ENCODE assay signal across 30 cellular contexts in the genomic region with DNA sequence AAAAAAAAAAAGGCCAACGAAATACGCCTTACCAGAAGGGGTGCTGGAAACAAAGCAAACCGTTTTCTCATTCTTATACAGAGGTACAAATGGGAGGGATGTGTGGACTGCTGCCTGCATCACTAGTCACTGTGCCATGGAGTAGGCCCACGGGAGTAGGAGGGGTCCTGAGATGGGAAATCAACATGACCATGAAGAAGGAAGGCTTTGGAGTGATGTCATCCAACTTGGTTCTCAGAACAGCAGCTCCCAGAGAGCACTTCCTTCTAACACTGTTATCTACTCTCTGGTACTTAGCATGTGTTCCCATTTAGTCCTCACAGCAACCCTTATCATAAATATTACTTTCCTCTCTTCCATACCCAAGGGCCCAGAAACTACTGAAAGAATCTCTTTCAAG. TPM values are rescaled to one million over a fixed set of nuclear protein-coding genes. Genes with fewer than 3 reads are reported as not detected.
"Had no signal": no experiment of that assay in that cellular context is flagged by ENCODE, and none has a peak within 500 bp of the region (broad histone marks: within the 10 kb centered on the region; RNA-seq: fewer than 3 reads in every experiment).

No MANE protein-coding gene starts in this region.

- H2AFZ ChIP-seq: neural progenitor cell had no signal

- H3K27ac Mint-ChIP-seq: immature natural killer cell; naive B cell; natural killer cell; nephron progenitor cell; neural progenitor cell; progenitor cell of endocrine pancreas; stimulated activated naive CD8-positive, alpha-beta T cell treated with anti-CD3 and anti-CD28 coated beads, Interleukin-15, Interleukin-2, amounts not matched to agents 100 ng/mL and 50 ng/mL, for 24 hours had no signal

- H3K9ac ChIP-seq: neural progenitor cell had no signal

- H3K4me3 ChIP-seq: left lung, lower lobe of right lung, neural progenitor cell, ovary, right atrium auricular region, skin epidermis, suprapubic skin, thoracic aorta, tibial artery, upper lobe of right lung had no signal

- H3K27me3 Mint-ChIP-seq: naive B cell; progenitor cell of endocrine pancreas; stimulated activated naive CD8-positive, alpha-beta T cell treated with anti-CD3 and anti-CD28 coated beads, Interleukin-15, Interleukin-2, amounts not matched to agents 100 ng/mL and 50 ng/mL, for 24 hours had no signal

- H3K9me3 ChIP-seq: left lung, lower lobe of right lung, ovary, right atrium auricular region, suprapubic skin, thoracic aorta, tibial artery, upper lobe of right lung had no signal

- H3K36me3 Mint-ChIP-seq: natural killer cell had no signal

- DNase-seq: hypothalamus; immature natural killer cell; kidney; left colon; left lung; lower lobe of right lung; mammary epithelial cell; mesenchymal stem cell; naive B cell; natural killer cell; nephron progenitor cell; ovary; stimulated activated CD4-positive, alpha-beta T cell treated with anti-CD3 and anti-CD28 coated beads, Interleukin-12 subunit alpha, Interleukin-12 subunit beta, amount 100 ng/mL, for 4 hours; stimulated activated CD4-positive, alpha-beta T cell treated with anti-CD3 and anti-CD28 coated beads, Interleukin-15, amount 100 ng/mL, for 24 hours; stimulated activated CD4-positive, alpha-beta T cell treated with anti-CD3 and anti-CD28 coated beads, Interleukin-2, amount 100 ng/mL, for 24 hours; stimulated activated CD4-positive, alpha-beta T cell treated with anti-CD3 and anti-CD28 coated beads, Interleukin-4, amount 100 ng/mL, for 1 hour; stimulated activated naive CD4-positive, alpha-beta T cell; tibial artery; trophoblast cell; upper lobe of right lung had no signal

- H3K4me2 ChIP-seq: neural progenitor cell had no signal

- H3K9me3 Mint-ChIP-seq: immature natural killer cell; natural killer cell; nephron progenitor cell; neural progenitor cell; stimulated activated naive CD8-positive, alpha-beta T cell treated with anti-CD3 and anti-CD28 coated beads, Interleukin-15, Interleukin-2, amounts not matched to agents 100 ng/mL and 50 ng/mL, for 24 hours had no signal

- FAIRE-seq: islet of Langerhans, kidney, urothelium cell line had no signal

- H3K4me1 Mint-ChIP-seq: nephron progenitor cell had no signal

- H3K4me1 ChIP-seq: left lung, lower lobe of right lung, neural progenitor cell, tibial artery, upper lobe of right lung had no signal

- H3K36me3 ChIP-seq: neural progenitor cell, ovary, right atrium auricular region, thoracic aorta, upper lobe of right lung had no signal

- H3K27ac ChIP-seq: left lung, lower lobe of right lung, neural progenitor cell, ovary, right atrium auricular region, skin epidermis, suprapubic skin, thoracic aorta, tibial artery, upper lobe of right lung had no signal

- ATAC-seq: left colon, left lung, lower lobe of right lung, natural killer cell, sciatic nerve, upper lobe of right lung had no signal

- H3K27me3 ChIP-seq: left lung, neural progenitor cell, ovary, right atrium auricular region, suprapubic skin, tibial artery, upper lobe of right lung had no signal

- H3K4me3 Mint-ChIP-seq: immature natural killer cell; naive B cell; natural killer cell; nephron progenitor cell; neural progenitor cell; stimulated activated naive CD8-positive, alpha-beta T cell treated with anti-CD3 and anti-CD28 coated beads, Interleukin-15, Interleukin-2, amounts not matched to agents 100 ng/mL and 50 ng/mL, for 24 hours had no signal

RNA-seq across cellular contexts. Expression of a gene that starts 60.0 kb away (rescaled TPM):
- polyA plus RNA-seq: immature natural killer cell had no signal
